In the genomic region with DNA sequence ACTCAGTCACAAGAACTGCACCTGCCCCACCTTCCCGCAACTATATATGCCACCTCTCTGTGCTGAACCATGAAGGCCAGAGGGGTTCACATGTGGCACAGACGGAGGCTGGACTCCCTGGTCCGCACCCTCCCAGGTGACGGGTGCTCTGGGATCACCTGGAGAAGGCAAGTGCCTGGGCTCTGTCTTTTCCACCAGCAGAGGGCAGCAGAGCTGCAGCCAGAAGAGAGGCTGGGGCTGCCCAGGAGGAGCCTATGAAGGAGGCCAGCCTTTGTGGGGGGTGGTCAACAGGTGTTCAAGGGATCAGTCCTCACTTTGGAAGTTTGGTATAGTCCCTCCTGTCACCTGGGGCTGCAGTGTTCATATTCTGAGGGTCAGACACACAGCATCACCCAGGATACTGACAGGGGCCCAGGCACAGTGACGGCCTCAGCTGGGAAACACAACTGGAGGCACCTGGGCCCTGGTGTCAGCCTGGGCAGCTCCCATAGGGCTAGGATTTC, we compare ENCODE assay signal across 8 cellular contexts. TPM values are rescaled to one million over a fixed set of nuclear protein-coding genes. Genes with fewer than 3 reads are reported as not detected.
A peak's percentile ranks its signal among the peaks of the same experiment; 100 is the strongest.
DNase-seq lines count a peak whose midpoint lies in the region; ATAC-seq and TF ChIP-seq lines count a peak whose summit lies in the region.

No MANE protein-coding gene starts in this region.

- H3K9me3 ChIP-seq in esophagus squamous epithelium = no peaks in the 10 kb centered on the region

- H3K9me3 Mint-ChIP-seq in nephron = no peaks in the 10 kb centered on the region

- peaks cover 38% of the 10 kb centered on the region for H3K27me3 Mint-ChIP-seq in nephron (ENCODE audit: low read depth)

- TF ChIP-seq POLR2A in esophagus squamous epithelium (IDR thresholded peaks at IDR 0.05) = no peak

- H3K27ac ChIP-seq in esophagus squamous epithelium = no peak overlapping the region

- TF ChIP-seq CTCF in esophagus squamous epithelium (IDR thresholded peaks at IDR 0.05) (peak; percentile 68 to 89 (median 79)), nephron (IDR thresholded peaks at IDR 0.05; ENCODE audit: unreplicated experiment in 3 of 3) (peak; percentile 80 to 89 (median 86))

- WGBS in esophagus squamous epithelium, 2 donors = 13 to 14% methylated on average over 1 to 3 of the region's 5 CpGs

- no peak for ATAC-seq in GM18870 (IDR thresholded peaks at IDR 0.05; ENCODE audit: unreplicated experiment)

- no peak overlapping the region for H3K4me3 ChIP-seq in esophagus squamous epithelium

- intact Hi-C loops in esophagus squamous epithelium (cut with DNase I) = loop anchor here (5.0 kb wide), 1 partner anchor 94 kb away; no protein-coding TSS in a partner anchor

- H3K36me3 Mint-ChIP-seq in nephron (ENCODE audit: low read depth) = no peaks in the 10 kb centered on the region

- H3K4me1 ChIP-seq in esophagus squamous epithelium = no peaks in the 10 kb centered on the region

- H3K36me3 ChIP-seq in esophagus squamous epithelium = no peaks in the 10 kb centered on the region

- DNase-seq in NOMO-1 treated with DMSO at 0.1 percent for 48 hours (lab: John Stamatoyannopoulos, UW; ENCODE audit: unreplicated experiment) (peak; percentile 28), NOMO-1 treated with dmso at 0.1 percent for 144 hours (lab: John Stamatoyannopoulos, UW; ENCODE audit: unreplicated experiment) (no peak), NCI-H2227 (lab: John Stamatoyannopoulos, UW; ENCODE audit: unreplicated experiment) (peak; percentile 64), esophagus squamous epithelium (lab: John Stamatoyannopoulos, UW) (no peak)
- peak; percentile 19 for DNase-seq in activated CD8-positive, alpha-beta memory T cell treated with anti-CD3 and anti-CD28 coated beads, Interleukin-2, amount 50 U/mL, for 1 hour (ENCODE audit: extremely low read depth)
- DNase-seq in stimulated activated naive CD4-positive, alpha-beta T cell treated with Interleukin-2 at 50 U/mL for 16 hours (lab: John Stamatoyannopoulos, UW) = peak; percentile 58

- H3K27me3 ChIP-seq in esophagus squamous epithelium = peaks cover 0 to 39% (median 0%) of the 10 kb centered on the region in 4 donors

- H3K4me1 Mint-ChIP-seq in nephron = no peaks in the 10 kb centered on the region

- no peak overlapping the region for H3K27ac Mint-ChIP-seq in nephron

- no peak overlapping the region for H3K4me3 Mint-ChIP-seq in nephron

RNA-seq across cellular contexts. Expression of a gene that starts 39.2 kb away (rescaled TPM):
- 10 to 100 TPM in 1 of 4 donors, 1 to 10 TPM in 1, not detected in 2; 5.0 to 20.7 TPM for total RNA-seq in esophagus squamous epithelium

Comparison
In these comparisons a context has a peak if more than half of its experiments do, and no peak if none do; other contexts are left out.
1. DNase-seq: peak in NOMO-1 treated with DMSO at 0.1 percent for 48 hours (single experiment), NCI-H2227 (single experiment), activated CD8-positive, alpha-beta memory T cell treated with anti-CD3 and anti-CD28 coated beads, Interleukin-2, amount 50 U/mL, for 1 hour (single experiment) and stimulated activated naive CD4-positive, alpha-beta T cell treated with Interleukin-2 at 50 U/mL for 16 hours (single experiment); none in NOMO-1 treated with dmso at 0.1 percent for 144 hours (single experiment) and esophagus squamous epithelium (single experiment).